12 cellular contexts compared by ENCODE assay signal in the genomic region with DNA sequence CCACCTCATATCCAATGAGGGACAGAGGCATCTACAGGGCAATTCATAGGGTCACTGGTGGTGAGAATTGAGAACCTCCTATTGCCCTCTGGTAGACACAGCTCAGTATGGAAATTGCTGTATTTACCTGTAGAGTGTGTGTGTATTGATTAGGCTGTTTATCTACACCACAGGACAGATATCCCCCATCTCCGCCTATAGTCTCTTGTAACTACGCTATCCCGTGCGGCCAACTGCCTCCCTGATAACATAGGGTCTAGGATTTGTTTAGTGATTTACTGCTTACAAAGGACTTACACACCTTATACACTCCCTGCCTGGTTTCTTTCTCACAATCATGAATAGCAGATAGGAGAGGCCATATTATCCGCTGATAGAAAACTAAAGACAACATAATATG. TPM values are rescaled to one million over a fixed set of nuclear protein-coding genes. Genes with fewer than 3 reads are reported as not detected.
A peak's percentile ranks its signal among the peaks of the same experiment; 100 is the strongest.
DNase-seq lines count a peak whose midpoint lies in the region; ATAC-seq and TF ChIP-seq lines count a peak whose summit lies in the region.
"Had no signal": no experiment of that assay in that cellular context is flagged by ENCODE, and none has a peak within 500 bp of the region (broad histone marks: within the 10 kb centered on the region; RNA-seq: fewer than 3 reads in every experiment).

No MANE protein-coding gene starts in this region.

- peaks cover 22% of the 10 kb centered on the region for H4K20me1 ChIP-seq in hepatocyte (ENCODE audit: insufficient read depth, poor library complexity, severe bottlenecking)

- TF ChIP-seq CTCF in hepatocyte (IDR thresholded peaks at IDR 0.05; ENCODE audit: poor library complexity): no peak

- no peaks in the 10 kb centered on the region for H3K36me3 ChIP-seq in hepatocyte (replicated peaks; ENCODE audit: insufficient read depth, low read depth)
- H3K36me3 ChIP-seq: thoracic aorta had no signal

- no peak overlapping the region for H3K4me3 ChIP-seq in hepatocyte

- peak overlapping the region; percentile 90 for H3K27ac ChIP-seq in hepatocyte

- intact Hi-C loops in activated CD4-positive, alpha-beta T cell treated with anti-CD3 and anti-CD28 coated beads, Interleukin-2, amount 10 ng/mL, durations not matched to agents 24 days and 14 days (cut with micrococcal nuclease): loop anchor here (1.0 to 2.0 kb wide), 3 partner anchors 11 to 117 kb away; a partner anchor contains a TSS
- intact Hi-C loops in activated CD4-positive, alpha-beta memory T cell treated with anti-CD3 and anti-CD28 coated beads for 36 hours (cut with micrococcal nuclease): loop anchor here (2.0 to 5.0 kb wide), 4 partner anchors 25 to 141 kb away; no protein-coding TSS in a partner anchor

- peaks cover 44% of the 10 kb centered on the region for H3K4me1 Mint-ChIP-seq in activated CD4-positive, alpha-beta T cell treated with anti-CD3 and anti-CD28 coated beads, Interleukin-2, amount 10 ng/mL, durations not matched to agents 24 days and 14 days
- peaks cover 50% of the 10 kb centered on the region for H3K4me1 Mint-ChIP-seq in activated CD4-positive, alpha-beta memory T cell treated with anti-CD3 and anti-CD28 coated beads for 36 hours (ENCODE audit: low read depth)
- H3K4me1 Mint-ChIP-seq in stimulated activated memory B cell treated with anti-CD40 and anti-IgM and Interleukin-4, amounts not matched to agents 10 μg/mL and 1 μg/mL and 100 μg/mL, for 72 hours: peaks cover 57% of the 10 kb centered on the region

- peak; percentile 63 for DNase-seq in activated CD4-positive, alpha-beta T cell treated with anti-CD3 and anti-CD28 coated beads, Interleukin-2, amount 10 ng/mL, durations not matched to agents 24 days and 14 days
- DNase-seq in activated CD4-positive, alpha-beta T cell treated with anti-CD3 and anti-CD28 coated beads, Interleukin-2, amount 50 U/mL, for 1 hour: no peak
- no peak for DNase-seq in activated CD4-positive, alpha-beta memory T cell treated with anti-CD3 and anti-CD28 coated beads for 36 hours
- DNase-seq in hepatocyte (ENCODE audit: low spot score): no peak
- DNase-seq: NCI-H2029 treated with DMSO at 0.1 percent for 48 hours; PC-3; stimulated activated CD4-positive, alpha-beta T cell treated with anti-CD3 and anti-CD28 coated beads, Interleukin-4, amount 100 ng/mL, for 4 hours had no signal

- 69% methylated on average over 5 of the region's 5 CpGs for WGBS in hepatocyte (ENCODE audit: low lambda C conversion rate, missing lambda C conversion rate)

- H3K9me3 Mint-ChIP-seq in activated CD4-positive, alpha-beta T cell treated with anti-CD3 and anti-CD28 coated beads, Interleukin-2, amount 10 ng/mL, durations not matched to agents 24 days and 14 days: no peaks in the 10 kb centered on the region
- no peaks in the 10 kb centered on the region for H3K9me3 Mint-ChIP-seq in activated CD4-positive, alpha-beta memory T cell treated with anti-CD3 and anti-CD28 coated beads for 36 hours
- no peaks in the 10 kb centered on the region for H3K9me3 Mint-ChIP-seq in stimulated activated memory B cell treated with anti-CD40 and anti-IgM and Interleukin-4, amounts not matched to agents 10 μg/mL and 1 μg/mL and 100 μg/mL, for 72 hours

- peaks cover 31% of the 10 kb centered on the region for H3K79me2 ChIP-seq in hepatocyte

- no peak overlapping the region for H2AFZ ChIP-seq in hepatocyte

- ATAC-seq in stimulated activated memory B cell treated with anti-CD40 and anti-IgM and Interleukin-4, amounts not matched to agents 10 μg/mL and 1 μg/mL and 100 μg/mL, for 72 hours: no peak
- ATAC-seq in GM19395 (IDR thresholded peaks at IDR 0.05; ENCODE audit: unreplicated experiment) (no peak), HG03460 (IDR thresholded peaks at IDR 0.05; ENCODE audit: unreplicated experiment) (no peak), HG02840 (IDR thresholded peaks at IDR 0.05; ENCODE audit: low FRiP score, unreplicated experiment) (no peak)
- ATAC-seq: PC-3 had no signal

- POLR2A ChIA-PET in activated CD4-positive, alpha-beta memory T cell treated with anti-CD3 and anti-CD28 coated beads for 36 hours (lab: Charles Lee): interaction anchor here (2.1 kb wide), 2 partner anchors 49 to 53 kb away, joined by 35 to 36 read pairs; no protein-coding TSS in a partner anchor

- H3K4me3 Mint-ChIP-seq in activated CD4-positive, alpha-beta T cell treated with anti-CD3 and anti-CD28 coated beads, Interleukin-2, amount 10 ng/mL, durations not matched to agents 24 days and 14 days: peak overlapping the region; percentile 73
- H3K4me3 Mint-ChIP-seq in activated CD4-positive, alpha-beta memory T cell treated with anti-CD3 and anti-CD28 coated beads for 36 hours: peak overlapping the region; percentile 56
- H3K4me3 Mint-ChIP-seq in stimulated activated memory B cell treated with anti-CD40 and anti-IgM and Interleukin-4, amounts not matched to agents 10 μg/mL and 1 μg/mL and 100 μg/mL, for 72 hours: peak overlapping the region; percentile 68

- H3K9me2 ChIP-seq in hepatocyte (replicated peaks; ENCODE audit: insufficient read depth): no peaks in the 10 kb centered on the region

- H3K27ac Mint-ChIP-seq in activated CD4-positive, alpha-beta T cell treated with anti-CD3 and anti-CD28 coated beads, Interleukin-2, amount 10 ng/mL, durations not matched to agents 24 days and 14 days: peak overlapping the region; percentile 100
- peak overlapping the region; percentile 99 for H3K27ac Mint-ChIP-seq in activated CD4-positive, alpha-beta memory T cell treated with anti-CD3 and anti-CD28 coated beads for 36 hours
- peak overlapping the region; percentile 97 for H3K27ac Mint-ChIP-seq in stimulated activated memory B cell treated with anti-CD40 and anti-IgM and Interleukin-4, amounts not matched to agents 10 μg/mL and 1 μg/mL and 100 μg/mL, for 72 hours

- H3K9me3 ChIP-seq in hepatocyte (ENCODE audit: low read depth): no peaks in the 10 kb centered on the region
- H3K9me3 ChIP-seq: thoracic aorta had no signal

- no peaks in the 10 kb centered on the region for H3K27me3 ChIP-seq in hepatocyte

- no peaks in the 10 kb centered on the region for H3K27me3 Mint-ChIP-seq in activated CD4-positive, alpha-beta T cell treated with anti-CD3 and anti-CD28 coated beads, Interleukin-2, amount 10 ng/mL, durations not matched to agents 24 days and 14 days
- H3K27me3 Mint-ChIP-seq in activated CD4-positive, alpha-beta memory T cell treated with anti-CD3 and anti-CD28 coated beads for 36 hours: no peaks in the 10 kb centered on the region
- H3K27me3 Mint-ChIP-seq in stimulated activated memory B cell treated with anti-CD40 and anti-IgM and Interleukin-4, amounts not matched to agents 10 μg/mL and 1 μg/mL and 100 μg/mL, for 72 hours: no peaks in the 10 kb centered on the region

- CTCF ChIA-PET in activated CD4-positive, alpha-beta memory T cell treated with anti-CD3 and anti-CD28 coated beads for 36 hours (lab: Charles Lee): interaction anchor here (1.2 to 4.2 kb wide), 11 partner anchors 9 to 103 kb away, joined by 3 to 37 read pairs (median 11); no protein-coding TSS in a partner anchor

- peaks cover 21% of the 10 kb centered on the region for H3K36me3 Mint-ChIP-seq in activated CD4-positive, alpha-beta T cell treated with anti-CD3 and anti-CD28 coated beads, Interleukin-2, amount 10 ng/mL, durations not matched to agents 24 days and 14 days (ENCODE audit: low read depth)
- H3K36me3 Mint-ChIP-seq in activated CD4-positive, alpha-beta memory T cell treated with anti-CD3 and anti-CD28 coated beads for 36 hours: peaks cover 22% of the 10 kb centered on the region
- peaks cover 5% of the 10 kb centered on the region for H3K36me3 Mint-ChIP-seq in stimulated activated memory B cell treated with anti-CD40 and anti-IgM and Interleukin-4, amounts not matched to agents 10 μg/mL and 1 μg/mL and 100 μg/mL, for 72 hours

- peaks cover 20% of the 10 kb centered on the region for H3K4me1 ChIP-seq in hepatocyte (ENCODE audit: insufficient read depth)

- peak overlapping the region; percentile 71 for H3K4me2 ChIP-seq in hepatocyte

RNA-seq across cellular contexts. Expression of a gene that starts 1.7 kb away (rescaled TPM):
- total RNA-seq in activated CD4-positive, alpha-beta T cell treated with anti-CD3 and anti-CD28 coated beads, Interleukin-2, amount 10 ng/mL, durations not matched to agents 24 days and 14 days: 252 and 258 TPM in 2 replicates
- total RNA-seq in activated CD4-positive, alpha-beta memory T cell treated with anti-CD3 and anti-CD28 coated beads for 36 hours: 100 to 1,000 TPM; 194 to 198 TPM
- total RNA-seq in hepatocyte: 154 and 163 TPM in 2 replicates
- 152 and 157 TPM in 2 replicates for polyA plus RNA-seq in hepatocyte
- total RNA-seq: PC-3 had no signal

RNA-seq across cellular contexts. Expression of a gene that starts 33.2 kb away (rescaled TPM):
- 2.4 and 2.7 TPM in 2 replicates for total RNA-seq in activated CD4-positive, alpha-beta T cell treated with anti-CD3 and anti-CD28 coated beads, Interleukin-2, amount 10 ng/mL, durations not matched to agents 24 days and 14 days
- 1 to 10 TPM; 2.5 to 2.9 TPM for total RNA-seq in activated CD4-positive, alpha-beta memory T cell treated with anti-CD3 and anti-CD28 coated beads for 36 hours
- 69.9 and 85.8 TPM in 2 replicates for total RNA-seq in hepatocyte
- 96.5 and 111 TPM in 2 replicates for polyA plus RNA-seq in hepatocyte
- total RNA-seq: PC-3 had no signal

Comparison
In these comparisons a context has a peak if more than half of its experiments do, and no peak if none do; other contexts are left out.
1. RNA of a gene that starts 33.2 kb away (total RNA-seq): 69.9 to 85.8 TPM in hepatocyte; 2.5 to 2.9 TPM in activated CD4-positive, alpha-beta memory T cell treated with anti-CD3 and anti-CD28 coated beads for 36 hours and 2.4 to 2.7 TPM in activated CD4-positive, alpha-beta T cell treated with anti-CD3 and anti-CD28 coated beads, Interleukin-2, amount 10 ng/mL, durations not matched to agents 24 days and 14 days; every median in the first group is over 10 times any median in the second.
2. Peak in every context shown above with its lines, with median percentiles within 50 percentile points of each other: H3K27ac Mint-ChIP-seq and H3K4me3 Mint-ChIP-seq.